25 cellular contexts compared by ENCODE assay signal in the genomic region with DNA sequence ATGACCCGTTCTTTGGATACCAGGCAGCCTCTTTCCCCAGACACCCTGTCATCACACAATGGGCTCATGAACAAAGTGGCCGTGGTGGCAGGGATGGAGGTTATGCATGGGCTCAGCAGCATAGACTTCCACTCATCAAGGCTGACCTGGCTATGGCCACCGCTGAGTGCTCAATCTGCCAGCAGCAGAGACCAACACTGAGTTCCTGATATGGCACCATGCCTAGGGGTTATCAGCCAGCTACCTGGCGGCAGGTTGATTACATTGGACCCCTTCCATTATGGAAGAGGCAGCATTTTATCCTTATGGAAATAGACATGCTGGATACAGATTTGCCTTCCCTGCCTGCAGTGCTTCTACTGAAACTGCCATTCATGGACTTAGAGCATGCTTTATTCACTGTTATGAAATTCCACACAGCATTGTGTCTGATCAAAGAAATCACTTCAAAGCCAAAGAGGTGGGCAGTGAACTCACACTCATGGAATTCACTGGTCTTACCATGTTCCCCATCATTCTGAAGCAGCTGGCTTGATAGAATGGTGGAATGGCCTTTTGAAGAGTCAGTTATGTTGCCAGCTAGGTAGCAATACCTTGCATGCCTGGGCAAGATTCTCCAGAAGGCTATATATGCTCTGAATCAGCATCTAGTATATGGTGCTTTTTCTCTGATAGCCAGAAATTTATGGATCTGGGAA.
DNase-seq lines count a peak whose midpoint lies in the region; ATAC-seq, FAIRE-seq and TF ChIP-seq lines count a peak whose summit lies in the region.
"Had no signal": no experiment of that assay in that cellular context is flagged by ENCODE, and none has a peak within 500 bp of the region (broad histone marks: within the 10 kb centered on the region; RNA-seq: fewer than 3 reads in every experiment).

No MANE protein-coding gene starts in this region.

- ATAC-seq in foreskin keratinocyte, result peak; percentile 47
- no peak for ATAC-seq in naive thymus-derived CD4-positive, alpha-beta T cell
- ATAC-seq: GM23338 had no signal

- H3K4me1 ChIP-seq in breast epithelium (no peaks in the 10 kb centered on the region), foreskin keratinocyte (no peaks in the 10 kb centered on the region), testis (no peaks in the 10 kb centered on the region)
- no peaks in the 10 kb centered on the region for H3K4me1 ChIP-seq in naive thymus-derived CD4-positive, alpha-beta T cell (ENCODE audit: control insufficient read depth in 2 of 2, insufficient read depth in 2 of 2, low read length in 2 of 2)
- H3K4me1 ChIP-seq: BLaER1, HAP-1 had no signal

- no peak for DNase-seq in MCF 10A (ENCODE audit: unreplicated experiment)
- no peak for DNase-seq in breast epithelium (ENCODE audit: low spot score in 2 of 2)
- peak; percentile 66 for DNase-seq in bronchial epithelial cell (ENCODE audit: low read depth)
- peak; percentile 64 to 90 for DNase-seq in foreskin keratinocyte
- no peak for DNase-seq in naive thymus-derived CD4-positive, alpha-beta T cell
- no peak for DNase-seq in testis
- no peak for DNase-seq in DMS 273 (lab: John Stamatoyannopoulos, UW; ENCODE audit: unreplicated experiment)
- DNase-seq in ACHN, result no peak
- DNase-seq: CD4-positive, CD25-positive, alpha-beta regulatory T cell; DMS53; HFFc6; KBM-7; MG63; NCI-H1105 treated with DMSO at 0.1 percent for 48 hours; NCI-H146; NCI-H1930; NCI-H446 treated with DMSO at 0.1 percent for 48 hours; NCI-H526; NCI-H82; RPMI8226; SHP77 had no signal

- H3K4me3 ChIP-seq in breast epithelium (no peak overlapping the region), bronchial epithelial cell (ENCODE audit: low read depth, low read length) (no peak overlapping the region), testis (no peak overlapping the region)
- no peak overlapping the region for H3K4me3 ChIP-seq in naive thymus-derived CD4-positive, alpha-beta T cell (ENCODE audit: low read length)
- H3K4me3 ChIP-seq: BLaER1, GM23338, HAP-1, MG63 had no signal

- H3K36me3 ChIP-seq in breast epithelium (no peaks in the 10 kb centered on the region), bronchial epithelial cell (ENCODE audit: control insufficient read depth, insufficient read depth, low read length) (no peaks in the 10 kb centered on the region), testis (ENCODE audit: low read depth, missing control alignments) (no peaks in the 10 kb centered on the region)
- peaks cover 0 to 4% (median 0%) of the 10 kb centered on the region in 3 experiments for H3K36me3 ChIP-seq in naive thymus-derived CD4-positive, alpha-beta T cell (ENCODE audit: control insufficient read depth in 2 of 3, insufficient read depth in 3 of 3, low read length in 3 of 3)
- H3K36me3 ChIP-seq: BLaER1, HAP-1, MG63 had no signal

- H3K4me1 Mint-ChIP-seq in MCF 10A (ENCODE audit: insufficient read depth, unreplicated experiment), result no peaks in the 10 kb centered on the region
- peaks cover 0 to 10% (median 7%) of the 10 kb centered on the region in 7 donors for H3K4me1 Mint-ChIP-seq in naive thymus-derived CD4-positive, alpha-beta T cell
- H3K4me1 Mint-ChIP-seq: GM23338 had no signal

- H3K27ac ChIP-seq in breast epithelium, result no peak overlapping the region
- no peak overlapping the region for H3K27ac ChIP-seq in foreskin keratinocyte
- no peak overlapping the region for H3K27ac ChIP-seq in naive thymus-derived CD4-positive, alpha-beta T cell (ENCODE audit: low read depth, low read length)
- H3K27ac ChIP-seq in testis, result no peak overlapping the region
- H3K27ac ChIP-seq: BLaER1 had no signal

- no peaks in the 10 kb centered on the region for H3K9me3 Mint-ChIP-seq in MCF 10A (ENCODE audit: unreplicated experiment)
- H3K9me3 Mint-ChIP-seq in naive thymus-derived CD4-positive, alpha-beta T cell, result peaks cover 0 to 5% (median 0%) of the 10 kb centered on the region in 11 donors
- H3K9me3 Mint-ChIP-seq: CD4-positive, CD25-positive, alpha-beta regulatory T cell; GM23338 had no signal

- no peak for FAIRE-seq in bronchial epithelial cell (lab: Jason Lieb, UNC)
- FAIRE-seq: G401.6 had no signal

- no peaks in the 10 kb centered on the region for H3K36me3 Mint-ChIP-seq in MCF 10A (ENCODE audit: insufficient read depth, unreplicated experiment)
- H3K36me3 Mint-ChIP-seq in naive thymus-derived CD4-positive, alpha-beta T cell, result peaks cover 4 to 51% (median 23%) of the 10 kb centered on the region in 5 donors

- intact Hi-C loops in MCF 10A (cut with micrococcal nuclease) (no loop called here), breast epithelium (cut with DNase I; ENCODE audit: low total_unique reads) (no loop called here), testis (cut with DNase I; ENCODE audit: low total_unique reads) (no loop called here)
- intact Hi-C loops in naive thymus-derived CD4-positive, alpha-beta T cell (cut with micrococcal nuclease), result no loop called here

- TF ChIP-seq CTCF in MCF 10A (IDR thresholded peaks at IDR 0.05; ENCODE audit: unreplicated experiment) (no peak), breast epithelium (IDR thresholded peaks at IDR 0.05) (no peak), bronchial epithelial cell (IDR thresholded peaks at IDR 0.05; ENCODE audit: insufficient read depth, low read length, severe bottlenecking) (no peak), foreskin keratinocyte (conservative IDR thresholded peaks at IDR 0.05) (no peak), testis (IDR thresholded peaks at IDR 0.05) (no peak)

- H3K9me3 ChIP-seq in breast epithelium (no peaks in the 10 kb centered on the region), testis (no peaks in the 10 kb centered on the region)
- no peaks in the 10 kb centered on the region for H3K9me3 ChIP-seq in naive thymus-derived CD4-positive, alpha-beta T cell (ENCODE audit: control insufficient read depth in 2 of 3, low read length in 3 of 3)
- H3K9me3 ChIP-seq: HAP-1, MG63 had no signal

- BruUV-seq in MCF 10A (replicated peaks; lab: Mats Ljungman, UMichigan), result no TSS peak

- 91 to 95% methylated on average over 3 to 4 of the region's 4 CpGs for WGBS in testis, 2 donors

- peak overlapping the region; percentile 9 for H3K27ac Mint-ChIP-seq in MCF 10A (ENCODE audit: low read depth, unreplicated experiment)
- H3K27ac Mint-ChIP-seq in naive thymus-derived CD4-positive, alpha-beta T cell, result peak overlapping the region in 1 of 9 donors; percentile 11
- H3K27ac Mint-ChIP-seq: GM23338, HFFc6 had no signal

- in situ Hi-C loops in ACHN (cut with HindIII; ENCODE audit: low pct_ligation_motif_present, low pct_unique_long_range_greater_than_20kb, low sequenced_read_pairs), result no loop called here

- no peak overlapping the region for H3K4me3 Mint-ChIP-seq in MCF 10A (ENCODE audit: unreplicated experiment)
- no peak overlapping the region for H3K4me3 Mint-ChIP-seq in naive thymus-derived CD4-positive, alpha-beta T cell
- H3K4me3 Mint-ChIP-seq: CD4-positive, CD25-positive, alpha-beta regulatory T cell; GM23338; HFFc6 had no signal

- CTCF ChIA-PET in MCF 10A (lab: Yijun Ruan, JAX), result interaction anchor here (4.9 kb wide), 1 partner anchor 13 kb away, joined by 29 read pairs; no protein-coding TSS in a partner anchor
- CTCF ChIA-PET in naive thymus-derived CD4-positive, alpha-beta T cell (lab: Charles Lee), result no interaction called here

- H3K27me3 Mint-ChIP-seq in MCF 10A (ENCODE audit: insufficient read depth, unreplicated experiment), result no peaks in the 10 kb centered on the region
- H3K27me3 Mint-ChIP-seq in naive thymus-derived CD4-positive, alpha-beta T cell, result no peaks in the 10 kb centered on the region
- H3K27me3 Mint-ChIP-seq: CD4-positive, CD25-positive, alpha-beta regulatory T cell had no signal

- H3K27me3 ChIP-seq in breast epithelium (no peaks in the 10 kb centered on the region), bronchial epithelial cell (ENCODE audit: control insufficient read depth, insufficient read depth, low read length) (no peaks in the 10 kb centered on the region), foreskin keratinocyte (no peaks in the 10 kb centered on the region), testis (no peaks in the 10 kb centered on the region)
- no peaks in the 10 kb centered on the region for H3K27me3 ChIP-seq in naive thymus-derived CD4-positive, alpha-beta T cell (ENCODE audit: control insufficient read depth in 2 of 2, insufficient read depth in 2 of 2, low read length in 2 of 2)
- H3K27me3 ChIP-seq: BLaER1, MG63 had no signal

- POLR2A ChIA-PET in MCF 10A (lab: Yijun Ruan, JAX), result interaction anchor here (0.8 kb wide), 1 partner anchor 193 kb away, joined by 3 read pairs; no protein-coding TSS in a partner anchor
- POLR2A ChIA-PET in naive thymus-derived CD4-positive, alpha-beta T cell (lab: Charles Lee), result interaction anchor here (0.6 kb wide), 1 partner anchor 8 kb away, joined by 3 read pairs; no protein-coding TSS in a partner anchor

- TF ChIP-seq POLR2A in breast epithelium (IDR thresholded peaks at IDR 0.05) (no peak), testis (IDR thresholded peaks at IDR 0.05) (no peak)

Comparison
In these comparisons a context has a peak if more than half of its experiments do, and no peak if none do; other contexts are left out.
1. DNase-seq: peak in bronchial epithelial cell (single experiment) and foreskin keratinocyte (2 of 2); none in MCF 10A (single experiment), breast epithelium (0 of 2), naive thymus-derived CD4-positive, alpha-beta T cell (0 of 9), testis (single experiment), DMS 273 (single experiment) and ACHN (single experiment).